Comparison of ENCODE assay signal across 18 cellular contexts in the genomic region with DNA sequence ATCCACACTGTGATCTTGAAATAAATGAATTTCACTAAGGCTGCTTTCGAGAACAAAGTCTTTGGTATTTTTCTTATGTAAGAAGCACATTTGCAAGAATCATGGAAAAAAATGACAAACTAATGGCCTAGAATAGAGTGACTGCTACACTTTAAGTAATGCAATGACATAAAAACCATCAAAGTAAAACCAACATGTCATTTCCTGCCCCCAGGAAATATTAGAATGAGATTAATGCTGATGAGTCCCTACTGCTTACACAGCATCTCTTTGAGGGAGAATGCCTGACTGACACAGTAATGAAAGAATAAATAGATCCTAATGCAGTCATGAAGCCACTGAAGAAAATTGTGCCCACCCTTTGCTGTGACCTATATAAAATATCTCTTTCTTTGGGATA.
DNase-seq lines count a peak whose midpoint lies in the region; ATAC-seq, FAIRE-seq and TF ChIP-seq lines count a peak whose summit lies in the region.
"Had no signal": no experiment of that assay in that cellular context is flagged by ENCODE, and none has a peak within 500 bp of the region (broad histone marks: within the 10 kb centered on the region; RNA-seq: fewer than 3 reads in every experiment).

No MANE protein-coding gene starts in this region.

- intact Hi-C loops in prostate gland (cut with DNase I) = no loop called here

- H3K9ac ChIP-seq in astrocyte (ENCODE audit: low read length) = no peak overlapping the region
- H3K9ac ChIP-seq: BLaER1 treated with 17β-estradiol and CSF1 and Interleukin-3, amounts not matched to agents 10 nM and 100 nM had no signal

- H4K20me1 ChIP-seq in astrocyte (ENCODE audit: insufficient read depth, low read length) = no peaks in the 10 kb centered on the region
- H4K20me1 ChIP-seq: BLaER1 treated with 17β-estradiol and CSF1 and Interleukin-3, amounts not matched to agents 10 nM and 100 nM had no signal

- no peaks in the 10 kb centered on the region for H3K9me3 ChIP-seq in astrocyte (ENCODE audit: insufficient read depth, low read depth, low read length)
- H3K9me3 ChIP-seq in mesodermal cell (ENCODE audit: control insufficient read depth, low read length) = no peaks in the 10 kb centered on the region
- no peaks in the 10 kb centered on the region for H3K9me3 ChIP-seq in prostate gland
- H3K9me3 ChIP-seq: BLaER1 treated with 17β-estradiol and CSF1 and Interleukin-3, amounts not matched to agents 10 nM and 100 nM; HAP-1; SJSA1 had no signal

- FAIRE-seq in astrocyte (lab: Jason Lieb, UNC) = no peak
- FAIRE-seq: HepG2 had no signal

- H3K4me1 Mint-ChIP-seq in astrocyte (ENCODE audit: low read depth, unreplicated experiment) = peaks cover 24% of the 10 kb centered on the region
- H3K4me1 Mint-ChIP-seq in stimulated activated effector memory CD8-positive, alpha-beta T cell treated with anti-CD3 and anti-CD28 coated beads, Interleukin-12 subunit alpha, Interleukin-12 subunit beta, amount 100 ng/mL, for 72 hours = no peaks in the 10 kb centered on the region

- H3K4me3 ChIP-seq in astrocyte (ENCODE audit: insufficient read depth, low read depth, low read length) (no peak overlapping the region), mesodermal cell (ENCODE audit: extremely low read depth, insufficient read depth, low read length, poor library complexity, severe bottlenecking) (no peak overlapping the region), prostate gland (no peak overlapping the region)
- H3K4me3 ChIP-seq: BLaER1 treated with 17β-estradiol and CSF1 and Interleukin-3, amounts not matched to agents 10 nM and 100 nM; HAP-1; SJSA1 had no signal

- H3K27me3 ChIP-seq in astrocyte (ENCODE audit: insufficient read depth, low read length) (no peaks in the 10 kb centered on the region), prostate gland (replicated peaks; ENCODE audit: insufficient read depth) (no peaks in the 10 kb centered on the region)
- H3K27me3 ChIP-seq: BLaER1 treated with 17β-estradiol and CSF1 and Interleukin-3, amounts not matched to agents 10 nM and 100 nM; SJSA1 had no signal

- TF ChIP-seq POLR2A in prostate gland (IDR thresholded peaks at IDR 0.05) = no peak

- peak overlapping the region; percentile 35 for H3K4me2 ChIP-seq in astrocyte (ENCODE audit: low read length)
- H3K4me2 ChIP-seq: BLaER1 treated with 17β-estradiol and CSF1 and Interleukin-3, amounts not matched to agents 10 nM and 100 nM had no signal

- no peak overlapping the region for H2AFZ ChIP-seq in astrocyte (ENCODE audit: low read depth, low read length)

- peaks cover 13% of the 10 kb centered on the region for H3K4me1 ChIP-seq in astrocyte (ENCODE audit: insufficient read depth, low read length)
- H3K4me1 ChIP-seq in mesodermal cell (ENCODE audit: control insufficient read depth, insufficient read depth, low read length, poor library complexity, severe bottlenecking) = no peaks in the 10 kb centered on the region
- H3K4me1 ChIP-seq in prostate gland (replicated peaks) = no peaks in the 10 kb centered on the region
- H3K4me1 ChIP-seq: HAP-1, SJSA1 had no signal

- no CpG with 5 or more reads among the region's 1 CpG for WGBS in mesodermal cell (ENCODE audit: insufficient coverage in 2 of 2), 2 experiments
- 89% methylated on average over 1 of the region's 1 CpG for WGBS in prostate gland

- H3K36me3 Mint-ChIP-seq in astrocyte (ENCODE audit: low read depth, unreplicated experiment) = peaks cover 4% of the 10 kb centered on the region
- no peaks in the 10 kb centered on the region for H3K36me3 Mint-ChIP-seq in stimulated activated effector memory CD8-positive, alpha-beta T cell treated with anti-CD3 and anti-CD28 coated beads, Interleukin-12 subunit alpha, Interleukin-12 subunit beta, amount 100 ng/mL, for 72 hours

- H3K36me3 ChIP-seq in astrocyte (ENCODE audit: insufficient read depth, low read length) (no peaks in the 10 kb centered on the region), mesodermal cell (ENCODE audit: control insufficient read depth, insufficient read depth, low read length) (peaks cover 6% of the 10 kb centered on the region), prostate gland (no peaks in the 10 kb centered on the region)
- H3K36me3 ChIP-seq: BLaER1 treated with 17β-estradiol and CSF1 and Interleukin-3, amounts not matched to agents 10 nM and 100 nM; HAP-1; SJSA1 had no signal

- DNase-seq in DMS153 treated with DMSO at 0.1 percent for 48 hours (lab: John Stamatoyannopoulos, UW; ENCODE audit: unreplicated experiment) (peak; percentile 25), DMS153 (lab: John Stamatoyannopoulos, UW) (no peak), NCI-H146 (lab: John Stamatoyannopoulos, UW) (peak; percentile 30), astrocyte (ENCODE audit: low read depth) (peak; percentile 54), prostate gland (ENCODE audit: low spot score) (no peak)
- DNase-seq in stimulated activated effector memory CD8-positive, alpha-beta T cell treated with anti-CD3 and anti-CD28 coated beads, Interleukin-12 subunit alpha, Interleukin-12 subunit beta, amount 100 ng/mL, for 72 hours (ENCODE audit: low spot score in 2 of 2) = no peak
- DNase-seq: NCI-H1694 treated with DMSO at 0.1 percent for 48 hours; NCI-H2171 treated with DMSO at 0.1 percent for 48 hours; NCI-H510A; NK-92 treated with Interleukin-12 subunit alpha and Interleukin-12 subunit beta, amount 100 ng/mL, for 24 hours; T-helper 1 cell had no signal

- H3K79me2 ChIP-seq in astrocyte (ENCODE audit: insufficient read depth, low read length) = no peaks in the 10 kb centered on the region

- no peaks in the 10 kb centered on the region for H3K9me3 Mint-ChIP-seq in astrocyte (ENCODE audit: unreplicated experiment)
- no peaks in the 10 kb centered on the region for H3K9me3 Mint-ChIP-seq in stimulated activated effector memory CD8-positive, alpha-beta T cell treated with anti-CD3 and anti-CD28 coated beads, Interleukin-12 subunit alpha, Interleukin-12 subunit beta, amount 100 ng/mL, for 72 hours

- peak overlapping the region; percentile 15 for H3K27ac Mint-ChIP-seq in astrocyte (ENCODE audit: unreplicated experiment)
- H3K27ac Mint-ChIP-seq in stimulated activated effector memory CD8-positive, alpha-beta T cell treated with anti-CD3 and anti-CD28 coated beads, Interleukin-12 subunit alpha, Interleukin-12 subunit beta, amount 100 ng/mL, for 72 hours = no peak overlapping the region

- no peaks in the 10 kb centered on the region for H3K27me3 Mint-ChIP-seq in astrocyte (ENCODE audit: low read depth, unreplicated experiment)

- no peak for TF ChIP-seq CTCF in astrocyte (IDR thresholded peaks at IDR 0.05; ENCODE audit: insufficient read depth, low read depth, low read length)
- TF ChIP-seq CTCF in prostate gland (IDR thresholded peaks at IDR 0.05) = no peak

- H3K4me3 Mint-ChIP-seq in astrocyte (ENCODE audit: unreplicated experiment) = no peak overlapping the region
- H3K4me3 Mint-ChIP-seq in stimulated activated effector memory CD8-positive, alpha-beta T cell treated with anti-CD3 and anti-CD28 coated beads, Interleukin-12 subunit alpha, Interleukin-12 subunit beta, amount 100 ng/mL, for 72 hours = no peak overlapping the region

- no peak for ATAC-seq in stimulated activated effector memory CD8-positive, alpha-beta T cell treated with anti-CD3 and anti-CD28 coated beads, Interleukin-12 subunit alpha, Interleukin-12 subunit beta, amount 100 ng/mL, for 72 hours
- ATAC-seq in HG03139 (IDR thresholded peaks at IDR 0.05; ENCODE audit: unreplicated experiment) = no peak
- ATAC-seq: HepG2 had no signal

- peak overlapping the region; percentile 9 for H3K27ac ChIP-seq in astrocyte (ENCODE audit: low read depth, low read length)
- peak overlapping the region; percentile 0 for H3K27ac ChIP-seq in mesodermal cell (ENCODE audit: low read depth, low read length, severe bottlenecking)
- no peak overlapping the region for H3K27ac ChIP-seq in prostate gland
- H3K27ac ChIP-seq: 22Rv1; BLaER1 treated with 17β-estradiol and CSF1 and Interleukin-3, amounts not matched to agents 10 nM and 100 nM; SJSA1 had no signal

Comparison
In these comparisons a context has a peak if more than half of its experiments do, and no peak if none do; other contexts are left out.
1. DNase-seq: peak in DMS153 treated with DMSO at 0.1 percent for 48 hours (single experiment), NCI-H146 (single experiment) and astrocyte (single experiment); none in DMS153 (single experiment), prostate gland (single experiment) and stimulated activated effector memory CD8-positive, alpha-beta T cell treated with anti-CD3 and anti-CD28 coated beads, Interleukin-12 subunit alpha, Interleukin-12 subunit beta, amount 100 ng/mL, for 72 hours (0 of 2).
2. H3K27ac ChIP-seq: peak in astrocyte (single experiment) and mesodermal cell (single experiment); none in prostate gland (0 of 2).